9 cellular contexts compared by ENCODE assay signal in the genomic region with DNA sequence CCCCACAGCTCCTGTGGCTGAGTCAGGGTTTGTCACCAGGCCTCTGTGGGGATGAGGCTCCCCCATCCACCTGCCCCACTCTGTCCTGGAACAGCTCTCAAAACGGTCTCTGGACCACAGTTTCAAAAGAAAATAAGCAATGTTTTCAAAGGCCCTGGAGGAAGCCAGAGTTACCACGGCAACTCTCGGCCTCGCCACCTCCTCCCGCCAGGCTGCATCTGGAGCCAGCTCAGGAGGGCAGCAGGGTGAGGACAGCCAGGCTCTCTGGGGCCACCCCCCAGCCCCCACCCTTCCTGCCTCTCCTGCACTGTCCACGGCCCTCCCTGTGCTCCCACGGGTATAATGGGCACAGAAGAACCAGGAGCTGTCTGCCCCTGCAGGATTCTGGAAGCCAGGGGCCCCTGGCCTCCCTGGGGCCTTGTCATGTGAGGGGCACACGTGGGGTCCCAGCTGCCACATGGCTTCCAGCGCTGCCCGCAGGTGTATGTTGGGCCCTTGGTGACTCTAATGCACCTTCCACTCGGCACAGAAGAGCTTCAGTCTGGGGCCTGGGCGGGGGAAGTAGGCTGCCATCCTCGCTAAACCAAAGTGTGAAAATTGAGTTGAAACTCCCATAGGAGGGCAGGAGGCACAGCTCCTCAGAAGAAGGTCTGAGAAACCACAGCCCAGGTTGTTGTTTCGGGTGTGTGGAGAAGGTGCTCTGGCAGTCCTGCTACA. TPM values are rescaled to one million over a fixed set of nuclear protein-coding genes. Genes with fewer than 3 reads are reported as not detected.
A peak's percentile ranks its signal among the peaks of the same experiment; 100 is the strongest.
DNase-seq lines count a peak whose midpoint lies in the region; ATAC-seq and TF ChIP-seq lines count a peak whose summit lies in the region.
"Had no signal": no experiment of that assay in that cellular context is flagged by ENCODE, and none has a peak within 500 bp of the region (broad histone marks: within the 10 kb centered on the region; RNA-seq: fewer than 3 reads in every experiment).

No MANE protein-coding gene starts in this region.

- H3K4me3 ChIP-seq in right atrium auricular region = no peak overlapping the region

- H3K4me3 Mint-ChIP-seq in stimulated activated naive CD8-positive, alpha-beta T cell treated with anti-CD3 and anti-CD28 coated beads, Interleukin-15, amount 100 ng/mL, for 72 hours = peak overlapping the region in 1 of 2 donors; percentile 46

- H3K9me3 ChIP-seq in right atrium auricular region = no peaks in the 10 kb centered on the region

- peak overlapping the region; percentile 33 to 86 for H3K27ac Mint-ChIP-seq in stimulated activated naive CD8-positive, alpha-beta T cell treated with anti-CD3 and anti-CD28 coated beads, Interleukin-15, amount 100 ng/mL, for 72 hours

- DNase-seq in NCI-H1417 (lab: John Stamatoyannopoulos, UW) (peak in 2 of 3 experiments; percentile 21 to 42), NCI-H1417 treated with DMSO at 0.1 percent for 48 hours (lab: John Stamatoyannopoulos, UW) (no peak), T1000 (lab: John Stamatoyannopoulos, UW) (peak; percentile 23), right atrium auricular region (ENCODE audit: low spot score) (no peak), kidney tubule cell (ENCODE audit: low spot score) (no peak), NOMO-1 treated with DMSO at 0.1 percent for 48 hours (lab: John Stamatoyannopoulos, UW; ENCODE audit: unreplicated experiment) (no peak)
- no peak for DNase-seq in stimulated activated naive CD8-positive, alpha-beta T cell treated with anti-CD3 and anti-CD28 coated beads, Interleukin-15, amount 100 ng/mL, for 72 hours
- DNase-seq in stimulated activated CD4-positive, alpha-beta T cell treated with anti-CD3 and anti-CD28 coated beads, Interleukin-2, amount 100 ng/mL, for 48 hours = no peak

- H3K27me3 Mint-ChIP-seq in stimulated activated naive CD8-positive, alpha-beta T cell treated with anti-CD3 and anti-CD28 coated beads, Interleukin-15, amount 100 ng/mL, for 72 hours = no peaks in the 10 kb centered on the region

- peaks cover 0 to 99% of the 10 kb centered on the region in 2 donors for H3K4me1 ChIP-seq in right atrium auricular region

- H3K27me3 ChIP-seq in right atrium auricular region = no peaks in the 10 kb centered on the region

- H3K4me1 Mint-ChIP-seq in stimulated activated naive CD8-positive, alpha-beta T cell treated with anti-CD3 and anti-CD28 coated beads, Interleukin-15, amount 100 ng/mL, for 72 hours = peaks cover 79% of the 10 kb centered on the region

- peak overlapping the region; percentile 68 to 100 for H3K27ac ChIP-seq in right atrium auricular region

- peaks cover 14% of the 10 kb centered on the region for H3K36me3 ChIP-seq in right atrium auricular region

- H3K9me3 Mint-ChIP-seq in stimulated activated naive CD8-positive, alpha-beta T cell treated with anti-CD3 and anti-CD28 coated beads, Interleukin-15, amount 100 ng/mL, for 72 hours = no peaks in the 10 kb centered on the region

- peak; percentile 68 for ATAC-seq in stimulated activated naive CD8-positive, alpha-beta T cell treated with anti-CD3 and anti-CD28 coated beads, Interleukin-15, amount 100 ng/mL, for 72 hours

- no peak for TF ChIP-seq CTCF in right atrium auricular region (IDR thresholded peaks at IDR 0.05)

RNA-seq across cellular contexts. Expression of gene CD81, which starts 10.3 kb away (rescaled TPM):
- 100 to 1,000 TPM; 433 to 528 TPM for total RNA-seq in right atrium auricular region

RNA-seq across cellular contexts. Expression of gene TSSC4, which starts 13.1 kb away (rescaled TPM):
- 10 to 100 TPM; 26.7 to 40.3 TPM for total RNA-seq in right atrium auricular region

RNA-seq across cellular contexts. Expression of gene TRPM5, which starts 56.9 kb away (rescaled TPM):
- total RNA-seq in right atrium auricular region = not detected
- total RNA-seq: mesenteric fat pad had no signal

RNA-seq across cellular contexts. Expression of gene KCNQ1, which starts 57.4 kb away (rescaled TPM):
- total RNA-seq in right atrium auricular region = 10 to 100 TPM; 12.7 to 25.1 TPM

Comparison
In these comparisons a context has a peak if more than half of its experiments do, and no peak if none do; other contexts are left out.
1. DNase-seq: peak in NCI-H1417 (2 of 3) and T1000 (single experiment); none in NCI-H1417 treated with DMSO at 0.1 percent for 48 hours (single experiment), right atrium auricular region (single experiment), stimulated activated naive CD8-positive, alpha-beta T cell treated with anti-CD3 and anti-CD28 coated beads, Interleukin-15, amount 100 ng/mL, for 72 hours (0 of 2), stimulated activated CD4-positive, alpha-beta T cell treated with anti-CD3 and anti-CD28 coated beads, Interleukin-2, amount 100 ng/mL, for 48 hours (0 of 2), kidney tubule cell (single experiment) and NOMO-1 treated with DMSO at 0.1 percent for 48 hours (single experiment).